ENCODE assay signal across 1 cellular context in genomic region chr13:94596575-94596971, GRCh38.
TF ChIP-seq lines count a peak whose summit lies in the region.

No MANE protein-coding gene starts in this region.

TF ChIP-seq in H1, 55 proteins besides CTCF, POLR2A, EP300 and RAD21:
- TF ChIP-seq EGR1 (IDR thresholded peaks at IDR 0.05; ENCODE audit: borderline replicate concordance, low read depth, low read length) (no peak), E2F6 (IDR thresholded peaks at IDR 0.05) (no peak), SIX5 (IDR thresholded peaks at IDR 0.05; ENCODE audit: low read depth, low read length) (no peak), MAX (IDR thresholded peaks at IDR 0.05) (no peak), SIRT6 (IDR thresholded peaks at IDR 0.05; ENCODE audit: low read length) (no peak), KDM4A (IDR thresholded peaks at IDR 0.05; ENCODE audit: low read depth, low read length, severe bottlenecking) (no peak), NANOG (IDR thresholded peaks at IDR 0.05; ENCODE audit: insufficient read depth, low read depth, low read length, poor library complexity, severe bottlenecking) (no peak), RFX5 (IDR thresholded peaks at IDR 0.05; ENCODE audit: borderline replicate concordance, low read depth, low read length) (no peak), BACH1 (IDR thresholded peaks at IDR 0.05; ENCODE audit: low read length) (no peak), TBP (IDR thresholded peaks at IDR 0.05; ENCODE audit: low read depth, low read length) (no peak), BRCA1 (IDR thresholded peaks at IDR 0.05; ENCODE audit: low read depth, low read length) (no peak), CHD7 (IDR thresholded peaks at IDR 0.05; ENCODE audit: insufficient replicate concordance, low read length) (no peak), RBBP5 (IDR thresholded peaks at IDR 0.05; ENCODE audit: borderline replicate concordance, low read depth, low read length) (no peak), SRF (IDR thresholded peaks at IDR 0.05; ENCODE audit: low read depth, low read length) (no peak), BCL11A (IDR thresholded peaks at IDR 0.05; ENCODE audit: low read depth in 2 of 2, low read length in 2 of 2) (no peak)
